Comparison of ENCODE assay signal across 11 cellular contexts in genomic region chr10:102602272-102603045, GRCh38. TPM values are rescaled to one million over a fixed set of nuclear protein-coding genes. Genes with fewer than 3 reads are reported as not detected.
DNase-seq lines count a peak whose midpoint lies in the region; ATAC-seq and TF ChIP-seq lines count a peak whose summit lies in the region.
"Had no signal": no experiment of that assay in that cellular context is flagged by ENCODE, and none has a peak within 500 bp of the region (broad histone marks: within the 10 kb centered on the region; RNA-seq: fewer than 3 reads in every experiment).

No MANE protein-coding gene starts in this region.

- no peak overlapping the region for H2AFZ ChIP-seq in smooth muscle cell (ENCODE audit: low read depth)

- peaks cover 24% of the 10 kb centered on the region for H3K36me3 Mint-ChIP-seq in endothelial cell (ENCODE audit: low read depth, unreplicated experiment)

- intact Hi-C loops in left lung (cut with DNase I): no loop called here

- no peak for TF ChIP-seq CTCF in endothelial cell (IDR thresholded peaks at IDR 0.05; ENCODE audit: unreplicated experiment)
- TF ChIP-seq CTCF in left lung (IDR thresholded peaks at IDR 0.05): no peak
- no peak for TF ChIP-seq CTCF in smooth muscle cell (IDR thresholded peaks at IDR 0.05; ENCODE audit: borderline replicate concordance, insufficient read depth, poor library complexity, severe bottlenecking)

- H3K27me3 ChIP-seq in left lung: no peaks in the 10 kb centered on the region
- H3K27me3 ChIP-seq in smooth muscle cell (ENCODE audit: low read depth): no peaks in the 10 kb centered on the region

- H3K9ac ChIP-seq in smooth muscle cell (ENCODE audit: low read depth): no peak overlapping the region

- no peak overlapping the region for H3K4me3 ChIP-seq in left lung
- H3K4me3 ChIP-seq in smooth muscle cell: no peak overlapping the region

- peaks cover 16% of the 10 kb centered on the region for H3K27me3 Mint-ChIP-seq in endothelial cell (ENCODE audit: unreplicated experiment)
- H3K27me3 Mint-ChIP-seq: activated CD4-positive, alpha-beta T cell treated with anti-CD3 and anti-CD28 coated beads for 36 hours had no signal

- peak; percentile 90 for DNase-seq in AG20443 (ENCODE audit: low spot score)
- no peak for DNase-seq in endothelial cell (ENCODE audit: low spot score)
- DNase-seq in left lung: no peak
- DNase-seq in smooth muscle cell (lab: John Stamatoyannopoulos, UW; ENCODE audit: unreplicated experiment): no peak
- DNase-seq in stimulated activated naive CD8-positive, alpha-beta T cell treated with anti-CD3 and anti-CD28 coated beads, Interleukin-15, Interleukin-2, amounts not matched to agents 100 U/mL and 50 U/mL, for 24 hours: no peak
- DNase-seq in NCI-H2196 treated with DMSO at 0.1 percent for 48 hours (lab: John Stamatoyannopoulos, UW; ENCODE audit: unreplicated experiment): no peak
- no peak for DNase-seq in activated gamma-delta T cell (lab: John Stamatoyannopoulos, UW)
- DNase-seq: activated CD4-positive, alpha-beta T cell treated with anti-CD3 and anti-CD28 coated beads for 36 hours; activated T-cell treated with anti-CD3 and anti-CD28 coated beads, Interleukin-2, amount 50 U/mL, for 48 hours; NCI-H2171 had no signal

- no peaks in the 10 kb centered on the region for H4K20me1 ChIP-seq in smooth muscle cell (ENCODE audit: low read depth)

- H3K9me3 ChIP-seq in left lung: no peaks in the 10 kb centered on the region
- H3K9me3 ChIP-seq in smooth muscle cell (replicated peaks; ENCODE audit: low read depth): no peaks in the 10 kb centered on the region

- peak overlapping the region; percentile 100 for H3K27ac Mint-ChIP-seq in endothelial cell (ENCODE audit: unreplicated experiment)
- H3K27ac Mint-ChIP-seq: activated CD4-positive, alpha-beta T cell treated with anti-CD3 and anti-CD28 coated beads for 36 hours had no signal

- H3K4me3 Mint-ChIP-seq in endothelial cell (ENCODE audit: unreplicated experiment): no peak overlapping the region
- H3K4me3 Mint-ChIP-seq: activated CD4-positive, alpha-beta T cell treated with anti-CD3 and anti-CD28 coated beads for 36 hours had no signal

- peak overlapping the region; percentile 76 for H3K4me2 ChIP-seq in smooth muscle cell

- peaks cover 48% of the 10 kb centered on the region for H3F3A ChIP-seq in smooth muscle cell (ENCODE audit: low read depth)

- H3K36me3 ChIP-seq in left lung: peaks cover 0 to 48% of the 10 kb centered on the region in 2 donors
- H3K36me3 ChIP-seq in smooth muscle cell (ENCODE audit: low read depth): no peaks in the 10 kb centered on the region

- ATAC-seq in left lung (no peak), GM18907 (IDR thresholded peaks at IDR 0.05; ENCODE audit: unreplicated experiment) (no peak)
- ATAC-seq in stimulated activated naive CD8-positive, alpha-beta T cell treated with anti-CD3 and anti-CD28 coated beads, Interleukin-15, Interleukin-2, amounts not matched to agents 100 U/mL and 50 U/mL, for 24 hours: no peak
- ATAC-seq: activated CD4-positive, alpha-beta T cell treated with anti-CD3 and anti-CD28 coated beads for 36 hours had no signal

- H3K4me1 Mint-ChIP-seq in endothelial cell (ENCODE audit: unreplicated experiment): peaks cover 59% of the 10 kb centered on the region

- H3K9me3 Mint-ChIP-seq in endothelial cell (ENCODE audit: unreplicated experiment): no peaks in the 10 kb centered on the region

- H3K4me1 ChIP-seq in left lung (peaks cover 13 to 54% of the 10 kb centered on the region in 2 donors), smooth muscle cell (ENCODE audit: low read depth) (peaks cover 18% of the 10 kb centered on the region)

- H3K79me2 ChIP-seq in smooth muscle cell (ENCODE audit: low read depth): no peaks in the 10 kb centered on the region

- 38% methylated on average over 4 of the region's 4 CpGs for WGBS in smooth muscle cell (ENCODE audit: low lambda C conversion rate)

- H3K27ac ChIP-seq in left lung (peak overlapping the region; percentile 45 to 63), smooth muscle cell (ENCODE audit: low read depth) (peak overlapping the region; percentile 97)

RNA-seq across cellular contexts. Expression of gene TRIM8, which starts 41.8 kb away (rescaled TPM):
- total RNA-seq in endothelial cell (ENCODE audit: unreplicated experiment): 219 TPM
- 100 to 1,000 TPM; 123 to 180 TPM for total RNA-seq in left lung
- 64.1 and 78.8 TPM in 2 replicates for total RNA-seq in smooth muscle cell
- polyA plus RNA-seq in smooth muscle cell: 77.8 and 78.0 TPM in 2 replicates
